Comparison of ENCODE assay signal across 8 cellular contexts in the genomic region with DNA sequence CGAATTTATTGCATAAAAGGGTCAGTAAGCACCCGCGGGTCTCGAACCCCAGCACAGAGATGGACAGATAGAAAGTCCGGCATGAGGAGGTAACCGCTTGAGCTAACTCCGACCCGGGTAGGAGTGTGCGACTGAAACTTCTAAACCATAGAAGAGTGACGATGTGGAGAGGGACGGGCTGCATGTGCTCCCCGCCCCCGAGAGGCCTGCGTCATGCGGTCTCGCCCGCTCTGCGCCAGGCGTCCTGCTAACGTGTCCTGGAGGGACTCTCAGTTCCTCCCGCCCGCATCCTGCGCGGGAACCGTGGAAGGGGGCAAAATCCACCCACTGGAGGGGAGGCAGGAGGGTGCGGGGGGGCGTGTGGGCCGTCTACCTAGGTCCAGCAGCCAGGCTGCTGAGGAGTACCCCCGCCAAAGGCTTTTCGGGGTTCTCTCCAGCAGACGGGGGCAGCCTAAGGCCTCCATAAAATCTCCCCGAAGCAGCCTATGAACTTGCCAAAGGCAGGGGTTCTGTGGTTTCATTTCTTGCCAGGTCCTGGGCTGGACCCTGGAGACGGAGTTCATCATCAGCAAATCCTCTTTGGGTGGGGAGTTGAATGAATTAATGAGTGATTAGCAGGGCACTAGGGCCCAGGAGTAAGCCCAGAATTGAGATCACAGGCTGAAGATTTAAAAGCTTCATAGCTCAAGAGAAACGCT. TPM values are rescaled to one million over a fixed set of nuclear protein-coding genes. Genes with fewer than 3 reads are reported as not detected.
A peak's percentile ranks its signal among the peaks of the same experiment; 100 is the strongest.
DNase-seq lines count a peak whose midpoint lies in the region; ATAC-seq and TF ChIP-seq lines count a peak whose summit lies in the region.

No MANE protein-coding gene starts in this region.

- H3K27me3 Mint-ChIP-seq in T-helper 2 cell treated with Interferon-gamma antibody and Interleukin-4, amounts not matched to agents 5 μg/mL and 100 μg/mL, for 36 hours (ENCODE audit: low read depth) = peaks cover 64% of the 10 kb centered on the region

- H3K36me3 Mint-ChIP-seq in T-helper 2 cell treated with Interferon-gamma antibody and Interleukin-4, amounts not matched to agents 5 μg/mL and 100 μg/mL, for 36 hours (ENCODE audit: low read depth) = no peaks in the 10 kb centered on the region

- peak overlapping the region; percentile 56 for H3K27ac Mint-ChIP-seq in T-helper 2 cell treated with Interferon-gamma antibody and Interleukin-4, amounts not matched to agents 5 μg/mL and 100 μg/mL, for 36 hours

- peaks cover 15% of the 10 kb centered on the region for H3K4me1 Mint-ChIP-seq in T-helper 2 cell treated with Interferon-gamma antibody and Interleukin-4, amounts not matched to agents 5 μg/mL and 100 μg/mL, for 36 hours (ENCODE audit: low read depth)

- no peak for TF ChIP-seq CTCF in kidney epithelial cell (IDR thresholded peaks at IDR 0.05; ENCODE audit: insufficient read depth, low read length, poor library complexity, severe bottlenecking)

- peaks cover 2% of the 10 kb centered on the region for H3K27me3 ChIP-seq in kidney epithelial cell (ENCODE audit: control insufficient read depth, insufficient read depth, low read length)

- H3K36me3 ChIP-seq in kidney epithelial cell (ENCODE audit: control insufficient read depth, insufficient read depth, low read length) = no peaks in the 10 kb centered on the region

- H3K4me3 ChIP-seq in kidney epithelial cell (ENCODE audit: low read depth, low read length) = peak overlapping the region; percentile 70

- peak; percentile 97 for ATAC-seq in HG03135 (IDR thresholded peaks at IDR 0.05; ENCODE audit: unreplicated experiment)

- peak; percentile 77 for DNase-seq in activated naive CD4-positive, alpha-beta T cell treated with Interleukin-2 at 50 U/mL for 16 hours
- no peak for DNase-seq in activated naive CD4-positive, alpha-beta T cell (lab: John Stamatoyannopoulos, UW)
- peak; percentile 88 for DNase-seq in T-helper 2 cell treated with Interferon-gamma antibody and Interleukin-4, amounts not matched to agents 5 μg/mL and 100 μg/mL, for 36 hours (ENCODE audit: low spot score)
- peak; percentile 86 for DNase-seq in brain pericyte (ENCODE audit: low read depth, low spot score)
- peak; percentile 84 for DNase-seq in kidney epithelial cell (ENCODE audit: low read depth)
- peak; percentile 76 for DNase-seq in stimulated activated CD4-positive, alpha-beta T cell treated with anti-CD3 and anti-CD28 coated beads, Interleukin-15, amount 100 ng/mL, for 24 hours
- DNase-seq in KG1 (lab: John Stamatoyannopoulos, UW) = no peak

- peak overlapping the region; percentile 80 for H3K4me3 Mint-ChIP-seq in T-helper 2 cell treated with Interferon-gamma antibody and Interleukin-4, amounts not matched to agents 5 μg/mL and 100 μg/mL, for 36 hours

- no peaks in the 10 kb centered on the region for H3K9me3 Mint-ChIP-seq in T-helper 2 cell treated with Interferon-gamma antibody and Interleukin-4, amounts not matched to agents 5 μg/mL and 100 μg/mL, for 36 hours

RNA-seq across cellular contexts. Expression of gene TGFBI, which starts 51.8 kb away (rescaled TPM):
- 443 and 453 TPM in 2 replicates for total RNA-seq in kidney epithelial cell

RNA-seq across cellular contexts. Expression of gene SMAD5, which starts 52.0 kb away (rescaled TPM):
- total RNA-seq in kidney epithelial cell = 37.4 and 40.1 TPM in 2 replicates

Comparison
In these comparisons a context has a peak if more than half of its experiments do, and no peak if none do; other contexts are left out.
1. DNase-seq: peak in activated naive CD4-positive, alpha-beta T cell treated with Interleukin-2 at 50 U/mL for 16 hours (single experiment), T-helper 2 cell treated with Interferon-gamma antibody and Interleukin-4, amounts not matched to agents 5 μg/mL and 100 μg/mL, for 36 hours (single experiment), brain pericyte (single experiment), kidney epithelial cell (single experiment) and stimulated activated CD4-positive, alpha-beta T cell treated with anti-CD3 and anti-CD28 coated beads, Interleukin-15, amount 100 ng/mL, for 24 hours (single experiment); none in activated naive CD4-positive, alpha-beta T cell (0 of 4) and KG1 (single experiment).